ENCODE assay signal across 22 cellular contexts in genomic region chr2:30041884-30042283, GRCh38.
"Had no signal": no experiment of that assay in that cellular context is flagged by ENCODE, and none has a peak within 500 bp of the region (broad histone marks: within the 10 kb centered on the region; RNA-seq: fewer than 3 reads in every experiment).

No MANE protein-coding gene starts in this region.

- H3K27me3 ChIP-seq: dorsolateral prefrontal cortex, gastroesophageal sphincter had no signal

- H3K9me3 ChIP-seq: gastroesophageal sphincter, heart right ventricle, left lung, lower lobe of right lung had no signal

- H3K36me3 ChIP-seq: gastroesophageal sphincter, heart right ventricle, left lung, lower lobe of right lung had no signal

- ATAC-seq: esophagus mucosa, foreskin keratinocyte, gastroesophageal sphincter, heart right ventricle, left cardiac atrium, left lung, left ventricle myocardium superior, lower lobe of right lung had no signal

- H3K9me3 Mint-ChIP-seq: memory B cell had no signal

- H3K4me1 Mint-ChIP-seq: memory B cell had no signal

- H3K27ac Mint-ChIP-seq: memory B cell had no signal

- H3K36me3 Mint-ChIP-seq: memory B cell had no signal

- H3K4me3 ChIP-seq: coronary artery, dorsolateral prefrontal cortex, gastroesophageal sphincter, heart right ventricle, left lung, lower lobe of right lung had no signal

- H3K4me1 ChIP-seq: foreskin keratinocyte, gastroesophageal sphincter, heart right ventricle, left lung, lower lobe of right lung had no signal

- DNase-seq: dermis blood vessel endothelial cell; dorsolateral prefrontal cortex; effector CD4-positive, alpha-beta T cell; effector memory CD4-positive, alpha-beta T cell; erythroblast; foreskin keratinocyte; glutamatergic neuron; head of caudate nucleus; heart right ventricle; hippocampal formation; left cardiac atrium; left lung; left ventricle myocardium superior; lower lobe of right lung; mammary epithelial cell; mesendoderm; midbrain had no signal

- H3K27ac ChIP-seq: coronary artery, dorsolateral prefrontal cortex, epithelial cell of prostate, foreskin keratinocyte, gastroesophageal sphincter, heart right ventricle, left lung, lower lobe of right lung had no signal

- H3K4me3 Mint-ChIP-seq: memory B cell had no signal
